In the genomic region with DNA sequence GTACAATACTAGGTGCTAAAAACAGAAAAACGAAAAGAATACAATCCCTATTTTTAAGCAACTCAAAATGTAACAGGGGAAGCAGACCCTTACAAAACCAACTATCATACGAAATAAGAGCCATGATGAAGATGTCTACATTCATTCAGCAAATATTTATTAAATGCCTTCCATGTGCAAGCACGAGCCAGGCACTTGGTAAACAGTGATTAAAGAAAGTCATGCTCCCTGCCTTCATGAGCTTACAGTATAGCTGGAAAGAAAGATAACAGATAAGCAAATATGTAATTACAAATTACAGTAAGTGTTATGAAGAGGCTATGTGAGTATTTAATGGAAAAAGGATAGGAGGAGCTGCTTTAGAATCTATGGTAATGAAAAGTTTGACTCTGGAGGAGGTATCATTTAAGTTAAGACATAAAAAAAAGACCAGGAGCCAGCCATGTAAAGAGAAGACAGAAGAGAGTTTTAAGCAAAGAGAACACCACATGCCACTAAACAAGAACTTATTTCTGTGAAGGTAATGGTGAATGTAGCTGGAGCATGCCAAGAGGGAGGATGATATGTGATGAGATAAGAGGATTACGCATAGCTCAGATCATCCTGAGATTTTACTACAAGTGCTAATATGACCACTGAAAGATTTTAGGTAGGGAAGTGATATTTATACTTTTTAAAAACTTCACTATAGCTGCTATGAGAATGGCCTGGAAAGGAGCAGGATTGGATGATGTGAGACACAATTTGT, we compare ENCODE assay signal across 1 cellular context.
TF ChIP-seq lines count a peak whose summit lies in the region.

No MANE protein-coding gene starts in this region.

TF ChIP-seq in IMR-90, 13 proteins besides CTCF, POLR2A, EP300 and RAD21:
- TF ChIP-seq SMC3 (IDR thresholded peaks at IDR 0.05; ENCODE audit: low read depth, low read length): no peak
- TF ChIP-seq ELK1 (IDR thresholded peaks at IDR 0.05; ENCODE audit: borderline replicate concordance, low read depth, low read length): no peak
- TF ChIP-seq BHLHE40 (IDR thresholded peaks at IDR 0.05; ENCODE audit: low read depth, low read length): no peak
- TF ChIP-seq MAFK (IDR thresholded peaks at IDR 0.05; ENCODE audit: low read depth, low read length): no peak
- no peak for TF ChIP-seq RFX5 (IDR thresholded peaks at IDR 0.05; ENCODE audit: low read depth, low read length)
- TF ChIP-seq CEBPB (IDR thresholded peaks at IDR 0.05; ENCODE audit: low read depth, low read length): no peak
- TF ChIP-seq, protein P1, sequence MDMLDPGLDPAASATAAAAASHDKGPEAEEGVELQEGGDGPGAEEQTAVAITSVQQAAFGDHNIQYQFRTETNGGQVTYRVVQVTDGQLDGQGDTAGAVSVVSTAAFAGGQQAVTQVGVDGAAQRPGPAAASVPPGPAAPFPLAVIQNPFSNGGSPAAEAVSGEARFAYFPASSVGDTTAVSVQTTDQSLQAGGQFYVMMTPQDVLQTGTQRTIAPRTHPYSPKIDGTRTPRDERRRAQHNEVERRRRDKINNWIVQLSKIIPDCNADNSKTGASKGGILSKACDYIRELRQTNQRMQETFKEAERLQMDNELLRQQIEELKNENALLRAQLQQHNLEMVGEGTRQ (IDR thresholded peaks at IDR 0.05; ENCODE audit: low read depth, low read length): no peak
- TF ChIP-seq MAZ (IDR thresholded peaks at IDR 0.05; ENCODE audit: borderline replicate concordance, low read depth, low read length): no peak
- TF ChIP-seq RCOR1 (IDR thresholded peaks at IDR 0.05; ENCODE audit: insufficient replicate concordance, low read length): no peak
- TF ChIP-seq FOS (IDR thresholded peaks at IDR 0.05; ENCODE audit: low read depth, low read length): no peak
- no peak for TF ChIP-seq NFE2L2 (IDR thresholded peaks at IDR 0.05; ENCODE audit: low read depth, low read length)
- TF ChIP-seq MXI1 (IDR thresholded peaks at IDR 0.05; ENCODE audit: borderline replicate concordance, low read depth, low read length): no peak
- no peak for TF ChIP-seq CHD1 (IDR thresholded peaks at IDR 0.05; ENCODE audit: low read depth, low read length)
TF ChIP-seq in IMR-90: peak in this region for 0.
